Comparison of ENCODE assay signal across 1 cellular context in genomic region chr4:104879854-104880253, GRCh38.
TF ChIP-seq lines count a peak whose summit lies in the region.

No MANE protein-coding gene starts in this region.

TF ChIP-seq in SK-N-SH treated with all-trans-retinoic acid at 6 μM for 48 hours, 23 proteins besides CTCF, POLR2A, EP300 and RAD21 (continued from another document):
- TF ChIP-seq CSRNP3 (CRISPR knock-in tag; IDR thresholded peaks at IDR 0.05) (no peak), ISL1 (CRISPR knock-in tag; IDR thresholded peaks at IDR 0.05) (no peak), ZNF70 (CRISPR knock-in tag; IDR thresholded peaks at IDR 0.05) (no peak), GLIS3 (CRISPR knock-in tag; IDR thresholded peaks at IDR 0.05) (no peak), ZFP3 (CRISPR knock-in tag; IDR thresholded peaks at IDR 0.05) (no peak), BACH2 (CRISPR knock-in tag; IDR thresholded peaks at IDR 0.05; ENCODE audit: borderline replicate concordance) (no peak), TSHZ2 (CRISPR knock-in tag; IDR thresholded peaks at IDR 0.05) (no peak)
